ENCODE assay signal across 17 cellular contexts in the genomic region with DNA sequence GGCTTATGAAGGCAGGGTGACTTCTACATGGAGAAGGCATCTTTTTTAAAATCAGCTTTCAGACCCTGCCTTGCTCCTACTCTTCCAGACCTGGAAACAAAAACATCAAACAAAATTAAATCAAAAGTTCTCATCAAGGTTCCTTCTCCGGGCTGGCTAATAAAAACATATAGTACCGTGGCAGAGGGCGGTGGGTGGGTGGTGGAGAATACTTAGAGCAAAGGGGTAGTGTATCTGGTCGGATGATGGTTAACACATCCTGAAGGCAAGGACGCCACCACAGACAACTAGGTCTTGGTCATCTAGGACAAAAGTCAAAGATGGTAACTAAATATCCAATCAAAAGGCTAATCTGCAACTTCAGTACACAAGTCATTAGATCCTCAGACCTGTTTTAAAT. TPM values are rescaled to one million over a fixed set of nuclear protein-coding genes. Genes with fewer than 3 reads are reported as not detected.
DNase-seq lines count a peak whose midpoint lies in the region; ATAC-seq, FAIRE-seq and TF ChIP-seq lines count a peak whose summit lies in the region.
"Had no signal": no experiment of that assay in that cellular context is flagged by ENCODE, and none has a peak within 500 bp of the region (broad histone marks: within the 10 kb centered on the region; RNA-seq: fewer than 3 reads in every experiment).

No MANE protein-coding gene starts in this region.

- no TSS peak for BruUV-seq in HepG2 (replicated peaks; lab: Mats Ljungman, UMichigan)

- ATAC-seq in HepG2, result no peak
- no peak for ATAC-seq in right lobe of liver
- no peak for ATAC-seq in activated CD8-positive, alpha-beta T cell treated with anti-CD3 and anti-CD28 coated beads for 36 hours
- ATAC-seq in HG03175 (IDR thresholded peaks at IDR 0.05; ENCODE audit: unreplicated experiment), result no peak
- ATAC-seq: left ventricle myocardium superior, Panc1 had no signal

- H3K23ac ChIP-seq in mesenchymal stem cell (ENCODE audit: low read length in 2 of 2), result no peak overlapping the region

- H3K79me2 ChIP-seq in HepG2 (ENCODE audit: insufficient read depth, low read length), result peaks cover 51% of the 10 kb centered on the region

- H4K20me1 ChIP-seq in HepG2 (ENCODE audit: insufficient read depth, low read length), result no peaks in the 10 kb centered on the region

- H2AK5ac ChIP-seq in mesenchymal stem cell (ENCODE audit: low read length, severe bottlenecking), result no peak overlapping the region

- H3K9ac ChIP-seq in HepG2 (ENCODE audit: insufficient read depth, low read depth, low read length) (0 out of 2 replicates have a peak overlapping the region, but pooled peaks have one; percentile 90), mesenchymal stem cell (ENCODE audit: low read length) (peak overlapping the region; percentile 99)

- no peaks in the 10 kb centered on the region for H3K9me3 Mint-ChIP-seq in activated CD8-positive, alpha-beta T cell treated with anti-CD3 and anti-CD28 coated beads for 36 hours

- H3K36me3 Mint-ChIP-seq in activated CD8-positive, alpha-beta T cell treated with anti-CD3 and anti-CD28 coated beads for 36 hours (ENCODE audit: low read depth), result peaks cover 49% of the 10 kb centered on the region

- no peak overlapping the region for H2BK12ac ChIP-seq in mesenchymal stem cell (ENCODE audit: low read length in 2 of 2)

- intact Hi-C loops in HepG2 (cut with micrococcal nuclease; ENCODE audit: unreplicated experiment) (loop anchor here (10.0 kb wide), 1 partner anchor 1858 kb away; the partner anchor contains the start of gene SDR39U1), right lobe of liver (cut with DNase I) (no loop called here)
- intact Hi-C loops in activated CD8-positive, alpha-beta T cell treated with anti-CD3 and anti-CD28 coated beads for 36 hours (cut with micrococcal nuclease), result loop anchor here (10.0 kb wide), 1 partner anchor 128 kb away; no protein-coding TSS in a partner anchor

- H3K4me3 Mint-ChIP-seq in activated CD8-positive, alpha-beta T cell treated with anti-CD3 and anti-CD28 coated beads for 36 hours, result peak overlapping the region; percentile 83

- H2BK5ac ChIP-seq in mesenchymal stem cell (ENCODE audit: low read depth, low read length, poor library complexity, severe bottlenecking), result no peak overlapping the region

- peaks cover 1% of the 10 kb centered on the region for H3K27me3 Mint-ChIP-seq in activated CD8-positive, alpha-beta T cell treated with anti-CD3 and anti-CD28 coated beads for 36 hours

- H3K4me2 ChIP-seq in HepG2 (ENCODE audit: low read depth, low read length) (peak overlapping the region; percentile 84), mesenchymal stem cell (ENCODE audit: low read length, poor library complexity, severe bottlenecking) (no peak overlapping the region)

- H3K36me3 ChIP-seq in HepG2 (replicated peaks in 1 of 2; ENCODE audit: control insufficient read depth in 1 of 2, insufficient read depth in 2 of 2, low read length in 2 of 2) (peaks cover 3 to 14% of the 10 kb centered on the region in 2 experiments), right lobe of liver (peaks cover 0 to 3% (median 0%) of the 10 kb centered on the region in 4 donors), mesenchymal stem cell (ENCODE audit: control insufficient read depth in 1 of 2, insufficient read depth in 2 of 2, low read depth in 1 of 2, low read length in 2 of 2) (peaks cover 4 to 24% of the 10 kb centered on the region in 2 experiments)
- H3K36me3 ChIP-seq: tibial artery had no signal

- H3K4me1 ChIP-seq in HepG2 (ENCODE audit: insufficient read depth, low read length) (peaks cover 56% of the 10 kb centered on the region), right lobe of liver (peaks cover 0 to 21% (median 5%) of the 10 kb centered on the region in 4 donors), mesenchymal stem cell (ENCODE audit: control insufficient read depth, insufficient read depth, low read depth, low read length) (peaks cover 9% of the 10 kb centered on the region)

- TF ChIP-seq EP300 in HepG2 (IDR thresholded peaks at IDR 0.05; ENCODE audit: low read depth in 2 of 2, low read length in 2 of 2) (no peak), HepG2 (CRISPR knock-in tag; IDR thresholded peaks at IDR 0.05; ENCODE audit: borderline replicate concordance) (no peak)

- H3K9me3 ChIP-seq in HepG2 (ENCODE audit: low read length) (no peaks in the 10 kb centered on the region), right lobe of liver (no peaks in the 10 kb centered on the region), mesenchymal stem cell (ENCODE audit: control insufficient read depth, low read length) (no peaks in the 10 kb centered on the region)
- H3K9me3 ChIP-seq: tibial artery had no signal

- no peak overlapping the region for H2BK120ac ChIP-seq in mesenchymal stem cell (ENCODE audit: low read depth, low read length)

- no peak overlapping the region for H4K8ac ChIP-seq in mesenchymal stem cell (ENCODE audit: low read length)

- CTCF ChIA-PET in HepG2 (lab: Yijun Ruan, JAX; ENCODE audit: low intra/inter-chr PET ratio, low total read pairs), result no interaction called here
- CTCF ChIA-PET in activated CD8-positive, alpha-beta T cell treated with anti-CD3 and anti-CD28 coated beads for 36 hours (lab: Charles Lee), result interaction anchor here (1.2 to 12.8 kb wide), 6 partner anchors 11 to 399 kb away, joined by 4 to 163 read pairs (median 14); partner anchors contain the start of gene ABHD4

- TF ChIP-seq POLR2A in HepG2 (IDR thresholded peaks at IDR 0.05; ENCODE audit: insufficient read depth in 1 of 2, low read depth in 2 of 2, low read length in 2 of 2), result no peak; a peak in 1 of 4 replicates
- no peak for TF ChIP-seq POLR2A in right lobe of liver (IDR thresholded peaks at IDR 0.05)

- FAIRE-seq in HepG2 (lab: Jason Lieb, UNC), result no peak

- no peak overlapping the region for H3K4ac ChIP-seq in mesenchymal stem cell (ENCODE audit: low read depth in 1 of 2, low read length in 2 of 2)

- H4K91ac ChIP-seq in mesenchymal stem cell (ENCODE audit: low read length), result no peak overlapping the region

- 97% methylated on average over 5 of the region's 5 CpGs for WGBS in HepG2 (ENCODE audit: low lambda C conversion rate)
- WGBS in right lobe of liver (ENCODE audit: insufficient coverage, low coverage, low lambda C conversion rate, missing lambda C conversion rate), result 88% methylated on average over 5 of the region's 5 CpGs
- WGBS in mesenchymal stem cell, result 95% methylated on average over 5 of the region's 5 CpGs

- H2BK15ac ChIP-seq in mesenchymal stem cell (ENCODE audit: low read depth, poor library complexity, severe bottlenecking), result no peak overlapping the region

- H3K18ac ChIP-seq in mesenchymal stem cell (ENCODE audit: low read depth in 1 of 2, low read length in 2 of 2), result no peak overlapping the region

- H2AFZ ChIP-seq in HepG2 (ENCODE audit: low read length) (no peak overlapping the region), mesenchymal stem cell (ENCODE audit: low read depth, low read length) (no peak overlapping the region)

- H3K4me3 ChIP-seq in HepG2 (replicated peaks in 1 of 3; ENCODE audit: insufficient read depth in 1 of 3, low read depth in 2 of 3, low read length in 3 of 3) (peak overlapping the region in 1 of 3 experiments; percentile 4; a peak in 1 of 6 replicates), right lobe of liver (no peak overlapping the region), mesenchymal stem cell (ENCODE audit: insufficient read depth in 1 of 2, low read depth in 1 of 2, low read length in 2 of 2) (peak overlapping the region in 1 of 2 experiments; percentile 96)

- no peaks in the 10 kb centered on the region for H3K79me1 ChIP-seq in mesenchymal stem cell (replicated peaks; ENCODE audit: low read length, poor library complexity, severe bottlenecking)

- H3K14ac ChIP-seq in mesenchymal stem cell (ENCODE audit: low read length in 2 of 2), result no peak overlapping the region

- POLR2A ChIA-PET in HepG2 (lab: Yijun Ruan, JAX), result interaction anchor here (1.9 to 2.8 kb wide), 3 partner anchors 11 to 179 kb away, joined by 11 to 34 read pairs (median 21); partner anchors contain the start of genes ABHD4 and OXA1L
- POLR2A ChIA-PET in activated CD8-positive, alpha-beta T cell treated with anti-CD3 and anti-CD28 coated beads for 36 hours (lab: Charles Lee), result interaction anchor here (3.2 to 3.9 kb wide), 3 partner anchors 10 to 31 kb away, joined by 22 to 31 read pairs (median 26); partner anchors contain the start of gene ABHD4

- peaks cover 71% of the 10 kb centered on the region for H3K4me1 Mint-ChIP-seq in activated CD8-positive, alpha-beta T cell treated with anti-CD3 and anti-CD28 coated beads for 36 hours (ENCODE audit: low read depth)

- H3K27ac ChIP-seq in HepG2 (ENCODE audit: extremely low read length, insufficient read depth, low read length) (no peak overlapping the region), right lobe of liver (no peak overlapping the region), mesenchymal stem cell (ENCODE audit: low read length, poor library complexity, severe bottlenecking) (no peak overlapping the region)
- H3K27ac ChIP-seq: C4-2B had no signal

- TF ChIP-seq CTCF in HepG2 (CRISPR knock-in tag; IDR thresholded peaks at IDR 0.05) (no peak), right lobe of liver (IDR thresholded peaks at IDR 0.05) (no peak)
- TF ChIP-seq CTCF in activated CD8-positive, alpha-beta T cell treated with anti-CD3 and anti-CD28 coated beads for 36 hours (IDR thresholded peaks at IDR 0.05), result no peak

- H3K27me3 ChIP-seq in HepG2 (ENCODE audit: control insufficient read depth in 1 of 2, insufficient read depth in 2 of 2, low read length in 2 of 2), result peaks cover 0 to 6% of the 10 kb centered on the region in 2 experiments; a peak in 1 of 5 replicates
- H3K27me3 ChIP-seq in right lobe of liver, result no peaks in the 10 kb centered on the region
- H3K27me3 ChIP-seq in mesenchymal stem cell (ENCODE audit: control insufficient read depth in 1 of 2, insufficient read depth in 1 of 2, low read length in 2 of 2), result peaks cover 0 to 3% of the 10 kb centered on the region in 2 experiments
- H3K27me3 ChIP-seq: tibial artery had no signal

- TF ChIP-seq RAD21 in HepG2 (CRISPR knock-in tag; IDR thresholded peaks at IDR 0.05), result no peak

- in situ Hi-C loops in HepG2 (cut with HindIII; ENCODE audit: extremely low pct_ligation_motif_present, low pct_unique_long_range_greater_than_20kb), result loop anchor here (25.0 kb wide), 1 partner anchor 1525 kb away; the partner anchor contains the start of genes DCAF11 and NRL

- no peak for DNase-seq in HepG2 (ENCODE audit: low spot score)
- no peak for DNase-seq in right lobe of liver
- no peak for DNase-seq in activated CD8-positive, alpha-beta T cell treated with anti-CD3 and anti-CD28 coated beads for 36 hours
- no peak for DNase-seq in mesenchymal stem cell
- DNase-seq in ecto neural progenitor cell (ENCODE audit: low spot score), result no peak
- no peak for DNase-seq in activated CD8-positive, alpha-beta memory T cell treated with anti-CD3 and anti-CD28 coated beads, Interleukin-2, amount 50 U/mL, for 4 hours
- no peak for DNase-seq in mucosa of gallbladder (ENCODE audit: low spot score)
- DNase-seq: activated effector memory CD4-positive, alpha-beta T cell treated with anti-CD3 and anti-CD28 coated beads, Interleukin-2, amount 50 U/mL, for 16 hours; H7; head of caudate nucleus; left ventricle myocardium superior; posterior cingulate gyrus; tibial artery had no signal

- H3K27ac Mint-ChIP-seq in activated CD8-positive, alpha-beta T cell treated with anti-CD3 and anti-CD28 coated beads for 36 hours, result peak overlapping the region; percentile 98

RNA-seq across cellular contexts. Expression of gene DAD1, which starts 1.8 kb away (rescaled TPM):
- 385 and 558 TPM in 2 replicates for total RNA-seq in HepG2 (2016; rRNA removed; fragmentation: Illumina TruSeq; extraction: Trizol)
- 148 and 149 TPM in 2 replicates for total RNA-seq in HepG2 (2016; cell fraction: cytosol; rRNA removed; fragmentation: Illumina TruSeq; extraction: Trizol; ENCODE audit: low read depth)
- 449 and 577 TPM in 2 replicates for total RNA-seq in HepG2 (2016; cell fraction: insoluble cytoplasmic fraction; rRNA removed; fragmentation: Illumina TruSeq; extraction: Trizol)
- total RNA-seq in HepG2 (2016; cell fraction: membrane; rRNA removed; fragmentation: Illumina TruSeq; extraction: Trizol), result 133 and 150 TPM in 2 replicates
- 382 and 439 TPM in 2 replicates for total RNA-seq in HepG2 (2016; cell fraction: nucleus; rRNA removed; fragmentation: Illumina TruSeq; extraction: Trizol)
- polyA plus RNA-seq in HepG2 (2011; rRNA removed), result 508 and 626 TPM in 2 replicates
- 1,110 and 1,232 TPM in 2 replicates for polyA plus RNA-seq in HepG2 (2011; cell fraction: cytosol; rRNA removed)
- 187 and 222 TPM in 2 replicates for polyA plus RNA-seq in HepG2 (2011; cell fraction: nucleus; rRNA removed)
- polyA plus RNA-seq in HepG2 (2012), result 327 and 493 TPM in 2 replicates
- 141 and 152 TPM in 2 replicates for polyA plus RNA-seq in HepG2 (2016; cell fraction: cytosol; fragmentation: Illumina TruSeq; extraction: Trizol; ENCODE audit: low read depth)
- polyA plus RNA-seq in HepG2 (2016; cell fraction: insoluble cytoplasmic fraction; fragmentation: Illumina TruSeq; extraction: Trizol; ENCODE audit: low read depth), result 395 and 434 TPM in 2 replicates
- 122 and 125 TPM in 2 replicates for polyA plus RNA-seq in HepG2 (2016; cell fraction: membrane; fragmentation: Illumina TruSeq; extraction: Trizol; ENCODE audit: low read depth)
- 602 and 624 TPM in 2 replicates for polyA plus RNA-seq in HepG2 (2016; cell fraction: nucleus; fragmentation: Illumina TruSeq; extraction: Trizol; ENCODE audit: insufficient read depth, low read depth)
- 261 and 460 TPM in 2 replicates for polyA minus RNA-seq in HepG2 (2011; rRNA and poly(A)+ RNA removed; ENCODE audit: low replicate concordance)
- 132 TPM in 2 replicates for polyA minus RNA-seq in HepG2 (2011; cell fraction: cytosol; rRNA and poly(A)+ RNA removed)
- 79.2 and 94.7 TPM in 2 replicates for polyA minus RNA-seq in HepG2 (2011; cell fraction: nucleus; rRNA and poly(A)+ RNA removed)
- total RNA-seq in right lobe of liver, result 100 to 1,000 TPM; 107 to 249 (median 133) TPM
- total RNA-seq in activated CD8-positive, alpha-beta T cell treated with anti-CD3 and anti-CD28 coated beads for 36 hours, result 100 to 1,000 TPM; 194 to 196 TPM
- 348 TPM for polyA plus RNA-seq in mesenchymal stem cell (2013, experiment 1 of 2)
- 351 TPM for polyA plus RNA-seq in mesenchymal stem cell (2013, experiment 2 of 2)
- 235 TPM for total RNA-seq in mucosa of gallbladder

RNA-seq across cellular contexts. Expression of gene ABHD4, which starts 10.9 kb away (rescaled TPM):
- total RNA-seq in HepG2 (2016; rRNA removed; fragmentation: Illumina TruSeq; extraction: Trizol) (16.1 and 22.8 TPM in 2 replicates), right lobe of liver (10 to 100 TPM; 12.7 to 38.1 (median 18.5) TPM), mucosa of gallbladder (77.2 TPM)
- total RNA-seq in HepG2 (2016; cell fraction: cytosol; rRNA removed; fragmentation: Illumina TruSeq; extraction: Trizol; ENCODE audit: low read depth), result 1.9 and 2.6 TPM in 2 replicates
- 13.5 and 23.6 TPM in 2 replicates for total RNA-seq in HepG2 (2016; cell fraction: insoluble cytoplasmic fraction; rRNA removed; fragmentation: Illumina TruSeq; extraction: Trizol)
- total RNA-seq in HepG2 (2016; cell fraction: membrane; rRNA removed; fragmentation: Illumina TruSeq; extraction: Trizol), result 5.5 and 6.1 TPM in 2 replicates
- total RNA-seq in HepG2 (2016; cell fraction: nucleus; rRNA removed; fragmentation: Illumina TruSeq; extraction: Trizol), result 15.3 and 18.4 TPM in 2 replicates
- polyA plus RNA-seq in HepG2 (2011; rRNA removed), result 47.5 and 48.1 TPM in 2 replicates
- 40.5 and 42.2 TPM in 2 replicates for polyA plus RNA-seq in HepG2 (2011; cell fraction: cytosol; rRNA removed)
- 28.4 and 31.8 TPM in 2 replicates for polyA plus RNA-seq in HepG2 (2011; cell fraction: nucleus; rRNA removed)
- polyA plus RNA-seq in HepG2 (2012), result 28.4 and 31.9 TPM in 2 replicates
- polyA plus RNA-seq in HepG2 (2016; cell fraction: cytosol; fragmentation: Illumina TruSeq; extraction: Trizol; ENCODE audit: low read depth), result 4.3 and 5.4 TPM in 2 replicates
- polyA plus RNA-seq in HepG2 (2016; cell fraction: insoluble cytoplasmic fraction; fragmentation: Illumina TruSeq; extraction: Trizol; ENCODE audit: low read depth), result 31.7 and 36.0 TPM in 2 replicates
- 10.4 and 12.8 TPM in 2 replicates for polyA plus RNA-seq in HepG2 (2016; cell fraction: membrane; fragmentation: Illumina TruSeq; extraction: Trizol; ENCODE audit: low read depth)
- polyA plus RNA-seq in HepG2 (2016; cell fraction: nucleus; fragmentation: Illumina TruSeq; extraction: Trizol; ENCODE audit: insufficient read depth, low read depth), result 27.4 and 28.0 TPM in 2 replicates
- 45.6 and 63.5 TPM in 2 replicates for polyA minus RNA-seq in HepG2 (2011; rRNA and poly(A)+ RNA removed; ENCODE audit: low replicate concordance)
- 14.6 and 19.0 TPM in 2 replicates for polyA minus RNA-seq in HepG2 (2011; cell fraction: cytosol; rRNA and poly(A)+ RNA removed)
- 26.9 and 36.6 TPM in 2 replicates for polyA minus RNA-seq in HepG2 (2011; cell fraction: nucleus; rRNA and poly(A)+ RNA removed)
- 1 to 10 TPM; 8.6 to 9.4 TPM for total RNA-seq in activated CD8-positive, alpha-beta T cell treated with anti-CD3 and anti-CD28 coated beads for 36 hours
- 32.7 TPM for polyA plus RNA-seq in mesenchymal stem cell (2013, experiment 1 of 2)
- polyA plus RNA-seq in mesenchymal stem cell (2013, experiment 2 of 2), result 32.8 TPM

RNA-seq across cellular contexts. Expression of gene OR6J1, which starts 56.9 kb away (rescaled TPM):
- total RNA-seq in HepG2 (2016; rRNA removed; fragmentation: Illumina TruSeq; extraction: Trizol) (not detected in 2 replicates), right lobe of liver (not detected), mucosa of gallbladder (not detected)
- total RNA-seq in HepG2 (2016; cell fraction: cytosol; rRNA removed; fragmentation: Illumina TruSeq; extraction: Trizol; ENCODE audit: low read depth), result not detected in 2 replicates
- not detected in 2 replicates for total RNA-seq in HepG2 (2016; cell fraction: insoluble cytoplasmic fraction; rRNA removed; fragmentation: Illumina TruSeq; extraction: Trizol)
- not detected in 2 replicates for total RNA-seq in HepG2 (2016; cell fraction: membrane; rRNA removed; fragmentation: Illumina TruSeq; extraction: Trizol)
- total RNA-seq in HepG2 (2016; cell fraction: nucleus; rRNA removed; fragmentation: Illumina TruSeq; extraction: Trizol), result not detected in 2 replicates
- polyA plus RNA-seq in HepG2 (2011; rRNA removed), result not detected in 2 replicates
- polyA plus RNA-seq in HepG2 (2011; cell fraction: cytosol; rRNA removed), result not detected in 2 replicates
- not detected in 2 replicates for polyA plus RNA-seq in HepG2 (2011; cell fraction: nucleus; rRNA removed)
- not detected in 2 replicates for polyA plus RNA-seq in HepG2 (2012)
- not detected in 2 replicates for polyA plus RNA-seq in HepG2 (2016; cell fraction: cytosol; fragmentation: Illumina TruSeq; extraction: Trizol; ENCODE audit: low read depth)
- polyA plus RNA-seq in HepG2 (2016; cell fraction: insoluble cytoplasmic fraction; fragmentation: Illumina TruSeq; extraction: Trizol; ENCODE audit: low read depth), result not detected in 2 replicates
- polyA plus RNA-seq in HepG2 (2016; cell fraction: membrane; fragmentation: Illumina TruSeq; extraction: Trizol; ENCODE audit: low read depth), result not detected in 2 replicates
- polyA plus RNA-seq in HepG2 (2016; cell fraction: nucleus; fragmentation: Illumina TruSeq; extraction: Trizol; ENCODE audit: insufficient read depth, low read depth), result not detected in 2 replicates
- polyA minus RNA-seq in HepG2 (2011; rRNA and poly(A)+ RNA removed; ENCODE audit: low replicate concordance), result not detected in 2 replicates
- not detected in 2 replicates for polyA minus RNA-seq in HepG2 (2011; cell fraction: cytosol; rRNA and poly(A)+ RNA removed)
- not detected in 2 replicates for polyA minus RNA-seq in HepG2 (2011; cell fraction: nucleus; rRNA and poly(A)+ RNA removed)
- not detected for total RNA-seq in activated CD8-positive, alpha-beta T cell treated with anti-CD3 and anti-CD28 coated beads for 36 hours
- polyA plus RNA-seq in mesenchymal stem cell (2013, experiment 1 of 2), result not detected
- not detected for polyA plus RNA-seq in mesenchymal stem cell (2013, experiment 2 of 2)
- total RNA-seq: H7, left ventricle myocardium superior, LHCN-M2 had no signal

Comparison
In these comparisons a context has a peak if more than half of its experiments do, and no peak if none do; other contexts are left out.
1. intact Hi-C loops: an anchor here in HepG2 (10.0 kb wide) and activated CD8-positive, alpha-beta T cell treated with anti-CD3 and anti-CD28 coated beads for 36 hours (10.0 kb wide); none called in right lobe of liver.